Comparison of ENCODE assay signal across 8 cellular contexts in genomic region chr13:79382545-79383275, GRCh38. TPM values are rescaled to one million over a fixed set of nuclear protein-coding genes. Genes with fewer than 3 reads are reported as not detected.
A peak's percentile ranks its signal among the peaks of the same experiment; 100 is the strongest.
DNase-seq lines count a peak whose midpoint lies in the region; ATAC-seq and TF ChIP-seq lines count a peak whose summit lies in the region.

No MANE protein-coding gene starts in this region.

- ATAC-seq in GM18499 (IDR thresholded peaks at IDR 0.05; ENCODE audit: insufficient read depth, unreplicated experiment) (peak; percentile 34), GM21528 (IDR thresholded peaks at IDR 0.05; ENCODE audit: low FRiP score, unreplicated experiment) (peak; percentile 54), HG03575 (IDR thresholded peaks at IDR 0.05; ENCODE audit: extremely low read depth, insufficient number of reproducible peaks, low FRiP score, unreplicated experiment) (peak; percentile 32), heart left ventricle (no peak)
- peak; percentile 74 for ATAC-seq in central memory CD8-positive, alpha-beta T cell (replicated peaks; ENCODE audit: extremely low read depth, poor library complexity, severe bottlenecking)

- peak overlapping the region in 1 of 12 donors; percentile 12 for H3K27ac ChIP-seq in heart left ventricle

- no peak for DNase-seq in central memory CD8-positive, alpha-beta T cell (ENCODE audit: low spot score in 2 of 2)
- DNase-seq in heart left ventricle, result no peak
- DNase-seq in H4 (ENCODE audit: low spot score), result no peak
- no peak for DNase-seq in UCSD-AML1 (lab: John Stamatoyannopoulos, UW; ENCODE audit: unreplicated experiment)
- no peak for DNase-seq in DMS153 treated with DMSO at 0.1 percent for 48 hours (lab: John Stamatoyannopoulos, UW; ENCODE audit: unreplicated experiment)

- peak overlapping the region; percentile 71 for H3K27ac Mint-ChIP-seq in central memory CD8-positive, alpha-beta T cell (ENCODE audit: low read depth)

- no peak for TF ChIP-seq POLR2A in heart left ventricle (IDR thresholded peaks at IDR 0.05)

- no peaks in the 10 kb centered on the region for H3K27me3 ChIP-seq in heart left ventricle

- no peaks in the 10 kb centered on the region for H3K9me3 ChIP-seq in heart left ventricle

- WGBS in heart left ventricle, 4 donors, result 44 to 59% (median 48%) methylated on average over 1 of the region's 1 CpG

- H3K4me3 ChIP-seq in heart left ventricle, result no peak overlapping the region

- H3K4me3 Mint-ChIP-seq in central memory CD8-positive, alpha-beta T cell, result peak overlapping the region; percentile 56

- TF ChIP-seq CTCF in heart left ventricle (IDR thresholded peaks at IDR 0.05), result no peak

- H3K4me1 ChIP-seq in heart left ventricle, result peaks cover 0 to 58% (median 21%) of the 10 kb centered on the region in 12 donors

- peaks cover 48% of the 10 kb centered on the region for H3K4me1 Mint-ChIP-seq in central memory CD8-positive, alpha-beta T cell

- intact Hi-C loops in heart left ventricle (cut with DNase I), result no loop called here

- H3K27me3 Mint-ChIP-seq in central memory CD8-positive, alpha-beta T cell, result no peaks in the 10 kb centered on the region

- H3K36me3 Mint-ChIP-seq in central memory CD8-positive, alpha-beta T cell (ENCODE audit: insufficient read depth), result peaks cover 7% of the 10 kb centered on the region

- H3K36me3 ChIP-seq in heart left ventricle, result peaks cover 0 to 11% (median 9%) of the 10 kb centered on the region in 9 donors

- H3K9me3 Mint-ChIP-seq in central memory CD8-positive, alpha-beta T cell, result no peaks in the 10 kb centered on the region

RNA-seq across cellular contexts. Expression of gene RBM26, which starts 23.3 kb away (rescaled TPM):
- 10 to 100 TPM; 16.9 to 28.4 (median 21.0) TPM for total RNA-seq in heart left ventricle
- polyA plus RNA-seq in heart left ventricle, result 10 to 100 TPM; 11.5 to 16.6 TPM
- total RNA-seq in H4 (2014; rRNA removed; shearing (Covaris generic)), result 13.0 and 15.9 TPM in 2 replicates

Comparison
In these comparisons a context has a peak if more than half of its experiments do, and no peak if none do; other contexts are left out.
1. ATAC-seq: peak in GM18499 (single experiment), GM21528 (single experiment), HG03575 (single experiment) and central memory CD8-positive, alpha-beta T cell (single experiment); none in heart left ventricle (0 of 4).